28 cellular contexts compared by ENCODE assay signal in genomic region chr22:20659920-20660319, GRCh38.
"Had no signal": no experiment of that assay in that cellular context is flagged by ENCODE, and none has a peak within 500 bp of the region (broad histone marks: within the 10 kb centered on the region; RNA-seq: fewer than 3 reads in every experiment).

No MANE protein-coding gene starts in this region.

- H3K36me3 ChIP-seq: colonic mucosa, esophagus muscularis mucosa, esophagus squamous epithelium, gastrocnemius medialis, gastroesophageal sphincter, heart left ventricle, heart right ventricle had no signal

- H3K9me3 ChIP-seq: colonic mucosa, esophagus squamous epithelium, gastrocnemius medialis had no signal

- ATAC-seq: effector memory CD8-positive, alpha-beta T cell; esophagus mucosa; foreskin keratinocyte; gastrocnemius medialis; gastroesophageal sphincter; heart left ventricle; heart right ventricle had no signal

- H3K27ac ChIP-seq: colonic mucosa, coronary artery, dorsolateral prefrontal cortex, epithelial cell of prostate, esophagus muscularis mucosa, esophagus squamous epithelium, foreskin keratinocyte, gastrocnemius medialis, gastroesophageal sphincter, heart left ventricle, heart right ventricle had no signal

- DNase-seq: colonic mucosa; cortex of kidney; dermis blood vessel endothelial cell; dorsolateral prefrontal cortex; effector CD4-positive, alpha-beta T cell; effector CD8-positive, alpha-beta T cell; effector memory CD4-positive, alpha-beta T cell; effector memory CD8-positive, alpha-beta T cell; endodermal cell; erythroblast; esophagus squamous epithelium; foreskin fibroblast; foreskin keratinocyte; foreskin melanocyte; gastrocnemius medialis; glutamatergic neuron; head of caudate nucleus; heart left ventricle; heart right ventricle had no signal

- H3K27me3 ChIP-seq: colonic mucosa, gastrocnemius medialis had no signal

- H3K4me1 ChIP-seq: colonic mucosa, esophagus muscularis mucosa, esophagus squamous epithelium, gastroesophageal sphincter, heart left ventricle, heart right ventricle had no signal

- H3K4me3 ChIP-seq: colonic mucosa, coronary artery, dorsolateral prefrontal cortex, esophagus muscularis mucosa, esophagus squamous epithelium, gastrocnemius medialis, gastroesophageal sphincter, heart left ventricle, heart right ventricle had no signal

- FAIRE-seq: colon, endometrium, endothelial cell of umbilical vein, frontal cortex had no signal
